ENCODE assay signal across 22 cellular contexts in the genomic region with DNA sequence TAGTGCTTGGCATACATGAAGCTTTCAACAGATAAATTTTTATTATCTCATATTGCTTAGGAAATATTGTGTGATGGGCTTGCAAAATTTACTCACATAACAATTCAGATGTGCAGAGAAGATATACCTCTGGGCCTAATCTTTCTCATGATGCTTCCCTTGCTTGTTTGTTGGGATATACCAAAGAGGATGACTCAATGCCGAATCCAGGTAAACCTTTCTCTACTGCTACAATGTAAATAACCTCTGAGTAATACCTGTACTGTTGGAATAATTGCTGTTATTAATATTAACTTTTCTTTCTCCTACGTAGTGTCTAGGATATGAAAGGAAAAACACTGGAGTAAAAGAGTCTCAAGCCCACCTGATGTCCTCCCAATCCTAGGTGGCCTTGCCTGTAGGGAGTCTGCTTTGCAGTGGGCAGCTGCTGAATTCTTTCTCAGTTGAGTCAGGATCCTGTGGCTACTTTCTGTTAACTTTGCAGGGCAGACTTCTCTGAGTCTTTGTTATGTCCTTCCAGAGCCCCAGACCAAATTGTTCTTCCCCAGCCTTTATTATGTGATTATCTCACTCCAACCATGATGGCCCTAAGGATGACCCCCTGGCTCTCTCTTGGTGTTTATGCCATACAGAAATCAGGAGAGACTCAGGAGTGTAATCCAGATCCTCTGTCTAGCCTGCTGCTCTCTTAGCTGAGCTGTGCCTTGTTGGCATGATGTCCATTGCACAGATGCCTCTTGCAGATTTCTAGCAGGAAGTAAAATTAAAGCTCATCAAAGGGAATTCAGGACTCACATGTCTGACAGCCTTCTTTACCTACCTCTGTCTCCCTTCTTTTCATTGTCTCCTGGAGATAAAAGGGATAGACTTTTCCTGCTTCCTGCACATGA.
A peak's percentile ranks its signal among the peaks of the same experiment; 100 is the strongest.
DNase-seq lines count a peak whose midpoint lies in the region; ATAC-seq and TF ChIP-seq lines count a peak whose summit lies in the region.
"Had no signal": no experiment of that assay in that cellular context is flagged by ENCODE, and none has a peak within 500 bp of the region (broad histone marks: within the 10 kb centered on the region; RNA-seq: fewer than 3 reads in every experiment).

No MANE protein-coding gene starts in this region.

- H3K27me3 ChIP-seq in mammary epithelial cell (ENCODE audit: insufficient read depth, low read length), result no peaks in the 10 kb centered on the region
- H3K27me3 ChIP-seq: adrenal gland, BE2C, gastroesophageal sphincter had no signal

- TF ChIP-seq CTCF in mammary epithelial cell (conservative IDR thresholded peaks at IDR 0.05 in 1 of 2, IDR thresholded peaks at IDR 0.05 in 1 of 2; ENCODE audit: extremely low read depth in 1 of 2, insufficient read depth in 1 of 2, low read depth in 1 of 2, low read length in 2 of 2), result no peak
- no peak for TF ChIP-seq CTCF in MCF 10A (IDR thresholded peaks at IDR 0.05; ENCODE audit: unreplicated experiment)
- TF ChIP-seq CTCF in astrocyte of the spinal cord (IDR thresholded peaks at IDR 0.05; ENCODE audit: low read depth, low read length), result no peak

- peaks cover 3% of the 10 kb centered on the region for H3K4me1 ChIP-seq in mammary epithelial cell (ENCODE audit: insufficient read depth, low read length)
- H3K4me1 ChIP-seq: adrenal gland, gastroesophageal sphincter had no signal

- no peaks in the 10 kb centered on the region for H3K9me3 Mint-ChIP-seq in MCF 10A (ENCODE audit: unreplicated experiment)
- peaks cover 10% of the 10 kb centered on the region for H3K9me3 Mint-ChIP-seq in activated T-helper 1 cell treated with anti-CD3 and anti-CD28 coated beads, Interleukin-12 subunit alpha, Interleukin-12 subunit beta, Interleukin-2, Interleukin-4 antibody, amounts not matched to agents 30 ng/mL and 10 ng/mL and 1 ng/mL, durations not matched to agents 14 hours and 24 hours and 36 hours
- H3K9me3 Mint-ChIP-seq: H9 had no signal

- DNase-seq in mammary epithelial cell (peak; percentile 35), MCF 10A (ENCODE audit: unreplicated experiment) (no peak), astrocyte of the spinal cord (ENCODE audit: low read depth, low spot score) (peak; percentile 64), glomerular visceral epithelial cell (ENCODE audit: extremely low spot score) (peak; percentile 49), NCI-H82 (lab: John Stamatoyannopoulos, UW) (no peak), NCI-H2227 (lab: John Stamatoyannopoulos, UW; ENCODE audit: unreplicated experiment) (no peak)
- DNase-seq in activated T-helper 1 cell treated with anti-CD3 and anti-CD28 coated beads, Interleukin-12 subunit alpha, Interleukin-12 subunit beta, Interleukin-2, Interleukin-4 antibody, amounts not matched to agents 30 ng/mL and 10 ng/mL and 1 ng/mL, durations not matched to agents 14 hours and 24 hours and 36 hours (ENCODE audit: low spot score), result no peak
- DNase-seq: activated CD4-positive, alpha-beta memory T cell treated with anti-CD3 and anti-CD28 coated beads, Interleukin-2, amount 10 ng/mL, durations not matched to agents 7 days and 5 days; activated T-cell treated with anti-CD3 and anti-CD28 coated beads, Interleukin-2, amount 50 U/mL, for 1 hour; adrenal gland; BE2C; H9; NCI-H1694; occipital lobe; retina; stimulated activated CD4-positive, alpha-beta T cell treated with anti-CD3 and anti-CD28 coated beads, Interleukin-4, amount 100 ng/mL, for 4 hours; stimulated activated naive CD8-positive, alpha-beta T cell treated with anti-CD3 and anti-CD28 coated beads, Interleukin-15, Interleukin-2, amounts not matched to agents 100 U/mL and 50 U/mL, for 24 hours; SW 1271 had no signal

- no peak overlapping the region for H3K27ac Mint-ChIP-seq in MCF 10A (ENCODE audit: low read depth, unreplicated experiment)
- no peak overlapping the region for H3K27ac Mint-ChIP-seq in activated T-helper 1 cell treated with anti-CD3 and anti-CD28 coated beads, Interleukin-12 subunit alpha, Interleukin-12 subunit beta, Interleukin-2, Interleukin-4 antibody, amounts not matched to agents 30 ng/mL and 10 ng/mL and 1 ng/mL, durations not matched to agents 14 hours and 24 hours and 36 hours
- H3K27ac Mint-ChIP-seq: activated CD4-positive, alpha-beta memory T cell treated with anti-CD3 and anti-CD28 coated beads, Interleukin-2, amount 10 ng/mL, durations not matched to agents 7 days and 5 days; H9 had no signal

- POLR2A ChIA-PET in MCF 10A (lab: Yijun Ruan, JAX), result interaction anchor here (1.0 kb wide), 1 partner anchor 14 kb away, joined by 4 read pairs; no protein-coding TSS in a partner anchor

- H2AFZ ChIP-seq in mammary epithelial cell (ENCODE audit: low read depth, low read length), result no peak overlapping the region

- dilution Hi-C loops in mammary epithelial cell (cut with HindIII; ENCODE audit: low sequenced_read_pairs), result no loop called here

- no peak for ATAC-seq in HG03520 (IDR thresholded peaks at IDR 0.05; ENCODE audit: unreplicated experiment)
- ATAC-seq: gastroesophageal sphincter; Right ventricle myocardium inferior; stimulated activated naive CD8-positive, alpha-beta T cell treated with anti-CD3 and anti-CD28 coated beads, Interleukin-15, Interleukin-2, amounts not matched to agents 100 U/mL and 50 U/mL, for 24 hours had no signal

- no peak overlapping the region for H3K9ac ChIP-seq in mammary epithelial cell (ENCODE audit: insufficient read depth, low read length)

- WGBS in mammary epithelial cell (ENCODE audit: low coverage, missing lambda C conversion rate), result 44% methylated on average over 2 of the region's 2 CpGs

- H3K27me3 Mint-ChIP-seq in MCF 10A (ENCODE audit: insufficient read depth, unreplicated experiment), result no peaks in the 10 kb centered on the region
- peaks cover 1% of the 10 kb centered on the region for H3K27me3 Mint-ChIP-seq in activated T-helper 1 cell treated with anti-CD3 and anti-CD28 coated beads, Interleukin-12 subunit alpha, Interleukin-12 subunit beta, Interleukin-2, Interleukin-4 antibody, amounts not matched to agents 30 ng/mL and 10 ng/mL and 1 ng/mL, durations not matched to agents 14 hours and 24 hours and 36 hours (ENCODE audit: insufficient read depth)

- CTCF ChIA-PET in mammary epithelial cell (lab: Charles Lee; ENCODE audit: low non-redundant PET), result no interaction called here
- CTCF ChIA-PET in MCF 10A (lab: Yijun Ruan, JAX), result interaction anchor here (0.7 kb wide), 1 partner anchor 49 kb away, joined by 3 read pairs; no protein-coding TSS in a partner anchor

- H3K4me2 ChIP-seq in mammary epithelial cell (ENCODE audit: insufficient read depth, low read depth, low read length), result no peak overlapping the region

- no TSS peak for BruUV-seq in mammary epithelial cell (replicated peaks; lab: Mats Ljungman, UMichigan)
- BruUV-seq in MCF 10A (replicated peaks; lab: Mats Ljungman, UMichigan), result no TSS peak

- H3K4me1 Mint-ChIP-seq in MCF 10A (ENCODE audit: insufficient read depth, unreplicated experiment), result peaks cover 6% of the 10 kb centered on the region
- peaks cover 7% of the 10 kb centered on the region for H3K4me1 Mint-ChIP-seq in activated T-helper 1 cell treated with anti-CD3 and anti-CD28 coated beads, Interleukin-12 subunit alpha, Interleukin-12 subunit beta, Interleukin-2, Interleukin-4 antibody, amounts not matched to agents 30 ng/mL and 10 ng/mL and 1 ng/mL, durations not matched to agents 14 hours and 24 hours and 36 hours (ENCODE audit: low read depth)

- no peak overlapping the region for H3K4me3 Mint-ChIP-seq in MCF 10A (ENCODE audit: unreplicated experiment)
- no peak overlapping the region for H3K4me3 Mint-ChIP-seq in activated T-helper 1 cell treated with anti-CD3 and anti-CD28 coated beads, Interleukin-12 subunit alpha, Interleukin-12 subunit beta, Interleukin-2, Interleukin-4 antibody, amounts not matched to agents 30 ng/mL and 10 ng/mL and 1 ng/mL, durations not matched to agents 14 hours and 24 hours and 36 hours
- H3K4me3 Mint-ChIP-seq: activated CD4-positive, alpha-beta memory T cell treated with anti-CD3 and anti-CD28 coated beads, Interleukin-2, amount 10 ng/mL, durations not matched to agents 7 days and 5 days; H9 had no signal

- no peaks in the 10 kb centered on the region for H3K9me3 ChIP-seq in mammary epithelial cell (replicated peaks; ENCODE audit: insufficient read depth, low read length)
- H3K9me3 ChIP-seq: adrenal gland, BE2C, gastroesophageal sphincter had no signal

- intact Hi-C loops in mammary epithelial cell (cut with micrococcal nuclease), result no loop called here
- intact Hi-C loops in MCF 10A (cut with micrococcal nuclease), result no loop called here
- intact Hi-C loops in activated T-helper 1 cell treated with anti-CD3 and anti-CD28 coated beads, Interleukin-12 subunit alpha, Interleukin-12 subunit beta, Interleukin-2, Interleukin-4 antibody, amounts not matched to agents 30 ng/mL and 10 ng/mL and 1 ng/mL, durations not matched to agents 14 hours and 24 hours and 36 hours (cut with micrococcal nuclease), result no loop called here

- H3K4me3 ChIP-seq in mammary epithelial cell (replicated peaks in 1 of 3; ENCODE audit: insufficient read depth in 1 of 3, low read depth in 2 of 3, low read length in 3 of 3) (no peak overlapping the region), astrocyte of the spinal cord (ENCODE audit: low read depth, low read length) (no peak overlapping the region)
- H3K4me3 ChIP-seq: adrenal gland, gastroesophageal sphincter had no signal

- no peak overlapping the region for H3K27ac ChIP-seq in mammary epithelial cell (ENCODE audit: insufficient read depth, low read depth, low read length)
- H3K27ac ChIP-seq: 22Rv1, adrenal gland, gastroesophageal sphincter had no signal

- H3K36me3 ChIP-seq in mammary epithelial cell (ENCODE audit: insufficient read depth, low read length), result no peaks in the 10 kb centered on the region
- H3K36me3 ChIP-seq: adrenal gland, BE2C, gastroesophageal sphincter had no signal

- H4K20me1 ChIP-seq in mammary epithelial cell (ENCODE audit: insufficient read depth, low read length), result no peaks in the 10 kb centered on the region

- in situ Hi-C loops in mammary epithelial cell (cut with MboI; ENCODE audit: low sequenced_read_pairs in 2 of 2) (no loop called here), astrocyte of the spinal cord (cut with HindIII; ENCODE audit: low sequenced_read_pairs) (no loop called here)

- H3K79me2 ChIP-seq in mammary epithelial cell (ENCODE audit: insufficient read depth, low read length), result no peaks in the 10 kb centered on the region

- H3K36me3 Mint-ChIP-seq in MCF 10A (ENCODE audit: insufficient read depth, unreplicated experiment), result no peaks in the 10 kb centered on the region
- H3K36me3 Mint-ChIP-seq in activated T-helper 1 cell treated with anti-CD3 and anti-CD28 coated beads, Interleukin-12 subunit alpha, Interleukin-12 subunit beta, Interleukin-2, Interleukin-4 antibody, amounts not matched to agents 30 ng/mL and 10 ng/mL and 1 ng/mL, durations not matched to agents 14 hours and 24 hours and 36 hours (ENCODE audit: low read depth), result peaks cover 5% of the 10 kb centered on the region

Comparison
In these comparisons a context has a peak if more than half of its experiments do, and no peak if none do; other contexts are left out.
1. DNase-seq: peak in mammary epithelial cell (single experiment), astrocyte of the spinal cord (single experiment) and glomerular visceral epithelial cell (single experiment); none in MCF 10A (single experiment), NCI-H82 (single experiment), activated T-helper 1 cell treated with anti-CD3 and anti-CD28 coated beads, Interleukin-12 subunit alpha, Interleukin-12 subunit beta, Interleukin-2, Interleukin-4 antibody, amounts not matched to agents 30 ng/mL and 10 ng/mL and 1 ng/mL, durations not matched to agents 14 hours and 24 hours and 36 hours (single experiment) and NCI-H2227 (single experiment).